In genomic region chrX:154373340-154374306, GRCh38 we compare ENCODE assay signal across 8 cellular contexts. TPM values are rescaled to one million over a fixed set of nuclear protein-coding genes. Genes with fewer than 3 reads are reported as not detected.
A peak's percentile ranks its signal among the peaks of the same experiment; 100 is the strongest.
DNase-seq lines count a peak whose midpoint lies in the region; ATAC-seq, FAIRE-seq and TF ChIP-seq lines count a peak whose summit lies in the region.

No MANE protein-coding gene starts in this region.

- peak overlapping the region; percentile 27 for H3K27ac Mint-ChIP-seq in MCF 10A (ENCODE audit: low read depth, unreplicated experiment)

- TF ChIP-seq POLR2A in GM12891 (IDR thresholded peaks at IDR 0.05; ENCODE audit: low read depth, low read length): no peak

- peak overlapping the region; percentile 70 for H3K4me3 Mint-ChIP-seq in MCF 10A (ENCODE audit: unreplicated experiment)

- H3K4me1 Mint-ChIP-seq in MCF 10A (ENCODE audit: insufficient read depth, unreplicated experiment): no peaks in the 10 kb centered on the region

- H3K36me3 Mint-ChIP-seq in MCF 10A (ENCODE audit: insufficient read depth, unreplicated experiment): peaks cover 13% of the 10 kb centered on the region

- POLR2A ChIA-PET in MCF 10A (lab: Yijun Ruan, JAX): interaction anchor here (0.7 to 5.6 kb wide), 11 partner anchors 10 to 170 kb away, joined by 3 to 57 read pairs (median 4); partner anchors contain the start of genes FAM3A, RPL10, SLC10A3 and TAFAZZIN

- ATAC-seq in GM21529 (IDR thresholded peaks at IDR 0.05; ENCODE audit: unreplicated experiment): no peak

- peak; percentile 87 for TF ChIP-seq CTCF in C4-2B (conservative IDR thresholded peaks at IDR 0.05)
- TF ChIP-seq CTCF in MCF 10A (IDR thresholded peaks at IDR 0.05; ENCODE audit: unreplicated experiment): peak; percentile 52

- H3K27ac ChIP-seq in C4-2B (peak overlapping the region; percentile 94), skin epidermis (peak overlapping the region in 20 of 21 experiments; percentile 15 to 98 (median 75))

- DNase-seq in H4 (ENCODE audit: low spot score): peak; percentile 78
- peak; percentile 58 for DNase-seq in NCI-H460 (ENCODE audit: extremely low read depth, low read depth)
- DNase-seq in MCF 10A (ENCODE audit: unreplicated experiment): peak; percentile 83
- peak; percentile 55 for DNase-seq in iPS-NIHi7 (ENCODE audit: extremely low spot score)
- no peak for DNase-seq in GM12891 (ENCODE audit: insufficient read length, low spot score)

- no peaks in the 10 kb centered on the region for H3K9me3 Mint-ChIP-seq in MCF 10A (ENCODE audit: unreplicated experiment)

- CTCF ChIA-PET in MCF 10A (lab: Yijun Ruan, JAX): interaction anchor here (0.6 to 3.1 kb wide), 35 partner anchors 8 to 460 kb away, joined by 3 to 54 read pairs (median 4); partner anchors contain the start of genes DNASE1L1, RPL10 and SLC10A3

- FAIRE-seq in GM12891 (lab: Jason Lieb, UNC): no peak

- no peaks in the 10 kb centered on the region for H3K27me3 Mint-ChIP-seq in MCF 10A (ENCODE audit: insufficient read depth, unreplicated experiment)

- H3K4me3 ChIP-seq in skin epidermis: peak overlapping the region; percentile 32 to 74 (median 37)

- no TSS peak for BruUV-seq in MCF 10A (replicated peaks; lab: Mats Ljungman, UMichigan)

- intact Hi-C loops in MCF 10A (cut with micrococcal nuclease): loop anchor here (1.0 kb wide), 1 partner anchor 161 kb away; no protein-coding TSS in a partner anchor

TF ChIP-seq in GM12891, 5 proteins besides CTCF, POLR2A, EP300 and RAD21:
- TF ChIP-seq POU2F2 (IDR thresholded peaks at IDR 0.05; ENCODE audit: low read depth, low read length): no peak
- no peak for TF ChIP-seq TAF1 (IDR thresholded peaks at IDR 0.05; ENCODE audit: low read depth, low read length)
- no peak for TF ChIP-seq SPI1 (IDR thresholded peaks at IDR 0.05; ENCODE audit: low read depth, low read length)
- TF ChIP-seq POLR2AphosphoS5 (IDR thresholded peaks at IDR 0.05; ENCODE audit: low read depth, low read length): no peak
- no peak for TF ChIP-seq PAX5 (IDR thresholded peaks at IDR 0.05; ENCODE audit: insufficient read depth, low read length, severe bottlenecking)

RNA-seq across cellular contexts. Expression of gene FLNA, which starts 0.8 kb away (rescaled TPM):
- total RNA-seq in H4 (2014; rRNA removed; shearing (Covaris generic)): 409 and 458 TPM in 2 replicates
- total RNA-seq in NCI-H460 (2014; rRNA removed; shearing (Covaris generic)): 901 and 1,031 TPM in 2 replicates
- polyA plus RNA-seq in NCI-H460 (2014; cell fraction: nucleus; rRNA removed): 755 and 1,079 TPM in 2 replicates
- 1,218 and 1,231 TPM in 2 replicates for total RNA-seq in MCF 10A (2022)
- polyA plus RNA-seq in GM12891 (2012; ENCODE audit: low read depth, missing spikeins): 184 TPM

RNA-seq across cellular contexts. Expression of gene EMD, which starts 5.5 kb away (rescaled TPM):
- total RNA-seq in H4 (2014; rRNA removed; shearing (Covaris generic)): 53.3 and 69.3 TPM in 2 replicates
- total RNA-seq in NCI-H460 (2014; rRNA removed; shearing (Covaris generic)): 85.8 and 98.2 TPM in 2 replicates
- polyA plus RNA-seq in NCI-H460 (2014; cell fraction: nucleus; rRNA removed): 114 and 118 TPM in 2 replicates
- total RNA-seq in MCF 10A (2022): 94.5 and 107 TPM in 2 replicates
- 51.9 TPM for polyA plus RNA-seq in GM12891 (2012; ENCODE audit: low read depth, missing spikeins)

RNA-seq across cellular contexts. Expression of gene RPL10, which starts 24.6 kb away (rescaled TPM):
- 5,829 and 6,316 TPM in 2 replicates for total RNA-seq in H4 (2014; rRNA removed; shearing (Covaris generic))
- total RNA-seq in NCI-H460 (2014; rRNA removed; shearing (Covaris generic)): 5,948 and 7,043 TPM in 2 replicates
- 3,147 and 3,217 TPM in 2 replicates for polyA plus RNA-seq in NCI-H460 (2014; cell fraction: nucleus; rRNA removed)
- total RNA-seq in MCF 10A (2022): 3,490 and 3,785 TPM in 2 replicates
- 5,072 TPM for polyA plus RNA-seq in GM12891 (2012; ENCODE audit: low read depth, missing spikeins)

RNA-seq across cellular contexts. Expression of gene DNASE1L1, which starts 35.4 kb away (rescaled TPM):
- total RNA-seq in H4 (2014; rRNA removed; shearing (Covaris generic)): 19.4 and 21.8 TPM in 2 replicates
- total RNA-seq in NCI-H460 (2014; rRNA removed; shearing (Covaris generic)): 45.8 and 48.9 TPM in 2 replicates
- polyA plus RNA-seq in NCI-H460 (2014; cell fraction: nucleus; rRNA removed): 97.8 and 98.3 TPM in 2 replicates
- 20.5 and 21.2 TPM in 2 replicates for total RNA-seq in MCF 10A (2022)
- polyA plus RNA-seq in GM12891 (2012; ENCODE audit: low read depth, missing spikeins): 11.7 TPM

RNA-seq across cellular contexts. Expression of gene TAFAZZIN, which starts 37.7 kb away (rescaled TPM):
- 15.1 and 15.3 TPM in 2 replicates for total RNA-seq in H4 (2014; rRNA removed; shearing (Covaris generic))
- total RNA-seq in NCI-H460 (2014; rRNA removed; shearing (Covaris generic)): 43.7 and 53.6 TPM in 2 replicates
- polyA plus RNA-seq in NCI-H460 (2014; cell fraction: nucleus; rRNA removed): 279 and 297 TPM in 2 replicates
- 48.0 and 59.1 TPM in 2 replicates for total RNA-seq in MCF 10A (2022)
- 20.7 TPM for polyA plus RNA-seq in GM12891 (2012; ENCODE audit: low read depth, missing spikeins)
